Comparison of ENCODE assay signal across 1 cellular context in genomic region chr11:67287355-67288197, GRCh38.
A peak's percentile ranks its signal among the peaks of the same experiment; 100 is the strongest.
TF ChIP-seq lines count a peak whose summit lies in the region.

No MANE protein-coding gene starts in this region.

TF ChIP-seq in K562, 482 proteins besides CTCF, POLR2A, EP300 and RAD21:
- TF ChIP-seq OTX1 (CRISPR knock-in tag; IDR thresholded peaks at IDR 0.05) (0 out of 2 replicates have a peak, but pooled peaks have one; percentile 31), FOSL1 (tag; conservative IDR thresholded peaks at IDR 0.05) (0 out of 2 replicates have a peak, but pooled peaks have one; percentile 4), HDGF (IDR thresholded peaks at IDR 0.05) (peak; percentile 35; the same call in 1 of the 2 replicates), E2F3 (CRISPR knock-in tag; IDR thresholded peaks at IDR 0.05) (0 out of 2 replicates have a peak, but pooled peaks have one; percentile 44), ZNF398 (CRISPR knock-in tag; IDR thresholded peaks at IDR 0.05) (no peak), ELF4 (CRISPR knock-in tag; IDR thresholded peaks at IDR 0.05) (0 out of 2 replicates have a peak, but pooled peaks have one; percentile 23), ZNF668 (CRISPR knock-in tag; IDR thresholded peaks at IDR 0.05) (no peak), POLR2B (IDR thresholded peaks at IDR 0.05; ENCODE audit: low read depth, partially characterized antibody) (peak; percentile 27), NRF1 (conservative IDR thresholded peaks at IDR 0.05 in 1 of 2, IDR thresholded peaks at IDR 0.05 in 1 of 2) (no peak), ZBTB2 (IDR thresholded peaks at IDR 0.05) (0 out of 2 replicates have a peak, but pooled peaks have one; percentile 5), HBP1 (CRISPR knock-in tag; IDR thresholded peaks at IDR 0.05) (peak; percentile 89), CAMTA2 (CRISPR knock-in tag; conservative IDR thresholded peaks at IDR 0.05) (0 out of 2 replicates have a peak, but pooled peaks have one; percentile 65), NFRKB (IDR thresholded peaks at IDR 0.05; ENCODE audit: low read depth) (no peak), FIP1L1 (IDR thresholded peaks at IDR 0.05; ENCODE audit: low read depth, low read length, poor library complexity, severe bottlenecking) (no peak), KLF6 (CRISPR knock-in tag; IDR thresholded peaks at IDR 0.05; ENCODE audit: borderline replicate concordance) (no peak), GTF2E2 (tag; IDR thresholded peaks at IDR 0.05) (0 out of 2 replicates have a peak, but pooled peaks have one; percentile 5), U2AF2 (optimal IDR thresholded peaks at IDR 0.05; ENCODE audit: low read depth, low read length) (no peak), PATZ1 (CRISPR knock-in tag; IDR thresholded peaks at IDR 0.05; ENCODE audit: borderline replicate concordance) (0 out of 2 replicates have a peak, but pooled peaks have one; percentile 19)
- TF ChIP-seq, protein P1, sequence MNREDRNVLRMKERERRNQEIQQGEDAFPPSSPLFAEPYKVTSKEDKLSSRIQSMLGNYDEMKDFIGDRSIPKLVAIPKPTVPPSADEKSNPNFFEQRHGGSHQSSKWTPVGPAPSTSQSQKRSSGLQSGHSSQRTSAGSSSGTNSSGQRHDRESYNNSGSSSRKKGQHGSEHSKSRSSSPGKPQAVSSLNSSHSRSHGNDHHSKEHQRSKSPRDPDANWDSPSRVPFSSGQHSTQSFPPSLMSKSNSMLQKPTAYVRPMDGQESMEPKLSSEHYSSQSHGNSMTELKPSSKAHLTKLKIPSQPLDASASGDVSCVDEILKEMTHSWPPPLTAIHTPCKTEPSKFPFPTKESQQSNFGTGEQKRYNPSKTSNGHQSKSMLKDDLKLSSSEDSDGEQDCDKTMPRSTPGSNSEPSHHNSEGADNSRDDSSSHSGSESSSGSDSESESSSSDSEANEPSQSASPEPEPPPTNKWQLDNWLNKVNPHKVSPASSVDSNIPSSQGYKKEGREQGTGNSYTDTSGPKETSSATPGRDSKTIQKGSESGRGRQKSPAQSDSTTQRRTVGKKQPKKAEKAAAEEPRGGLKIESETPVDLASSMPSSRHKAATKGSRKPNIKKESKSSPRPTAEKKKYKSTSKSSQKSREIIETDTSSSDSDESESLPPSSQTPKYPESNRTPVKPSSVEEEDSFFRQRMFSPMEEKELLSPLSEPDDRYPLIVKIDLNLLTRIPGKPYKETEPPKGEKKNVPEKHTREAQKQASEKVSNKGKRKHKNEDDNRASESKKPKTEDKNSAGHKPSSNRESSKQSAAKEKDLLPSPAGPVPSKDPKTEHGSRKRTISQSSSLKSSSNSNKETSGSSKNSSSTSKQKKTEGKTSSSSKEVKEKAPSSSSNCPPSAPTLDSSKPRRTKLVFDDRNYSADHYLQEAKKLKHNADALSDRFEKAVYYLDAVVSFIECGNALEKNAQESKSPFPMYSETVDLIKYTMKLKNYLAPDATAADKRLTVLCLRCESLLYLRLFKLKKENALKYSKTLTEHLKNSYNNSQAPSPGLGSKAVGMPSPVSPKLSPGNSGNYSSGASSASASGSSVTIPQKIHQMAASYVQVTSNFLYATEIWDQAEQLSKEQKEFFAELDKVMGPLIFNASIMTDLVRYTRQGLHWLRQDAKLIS (CRISPR knock-in tag; IDR thresholded peaks at IDR 0.05): 0 out of 2 replicates have a peak, but pooled peaks have one; percentile 12
- TF ChIP-seq, protein P2, sequence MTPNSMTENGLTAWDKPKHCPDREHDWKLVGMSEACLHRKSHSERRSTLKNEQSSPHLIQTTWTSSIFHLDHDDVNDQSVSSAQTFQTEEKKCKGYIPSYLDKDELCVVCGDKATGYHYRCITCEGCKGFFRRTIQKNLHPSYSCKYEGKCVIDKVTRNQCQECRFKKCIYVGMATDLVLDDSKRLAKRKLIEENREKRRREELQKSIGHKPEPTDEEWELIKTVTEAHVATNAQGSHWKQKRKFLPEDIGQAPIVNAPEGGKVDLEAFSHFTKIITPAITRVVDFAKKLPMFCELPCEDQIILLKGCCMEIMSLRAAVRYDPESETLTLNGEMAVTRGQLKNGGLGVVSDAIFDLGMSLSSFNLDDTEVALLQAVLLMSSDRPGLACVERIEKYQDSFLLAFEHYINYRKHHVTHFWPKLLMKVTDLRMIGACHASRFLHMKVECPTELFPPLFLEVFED (CRISPR knock-in tag; conservative IDR thresholded peaks at IDR 0.05): 0 out of 2 replicates have a peak, but pooled peaks have one; percentile 43
- TF ChIP-seq, protein P3, sequence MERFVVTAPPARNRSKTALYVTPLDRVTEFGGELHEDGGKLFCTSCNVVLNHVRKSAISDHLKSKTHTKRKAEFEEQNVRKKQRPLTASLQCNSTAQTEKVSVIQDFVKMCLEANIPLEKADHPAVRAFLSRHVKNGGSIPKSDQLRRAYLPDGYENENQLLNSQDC (CRISPR knock-in tag; IDR thresholded peaks at IDR 0.05): no peak
- TF ChIP-seq, protein P4, sequence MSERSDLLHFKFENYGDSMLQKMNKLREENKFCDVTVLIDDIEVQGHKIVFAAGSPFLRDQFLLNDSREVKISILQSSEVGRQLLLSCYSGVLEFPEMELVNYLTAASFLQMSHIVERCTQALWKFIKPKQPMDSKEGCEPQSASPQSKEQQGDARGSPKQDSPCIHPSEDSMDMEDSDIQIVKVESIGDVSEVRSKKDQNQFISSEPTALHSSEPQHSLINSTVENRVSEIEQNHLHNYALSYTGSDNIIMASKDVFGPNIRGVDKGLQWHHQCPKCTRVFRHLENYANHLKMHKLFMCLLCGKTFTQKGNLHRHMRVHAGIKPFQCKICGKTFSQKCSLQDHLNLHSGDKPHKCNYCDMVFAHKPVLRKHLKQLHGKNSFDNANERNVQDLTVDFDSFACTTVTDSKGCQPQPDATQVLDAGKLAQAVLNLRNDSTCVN (CRISPR knock-in tag; IDR thresholded peaks at IDR 0.05): 0 out of 2 replicates have a peak, but pooled peaks have one; percentile 5
